ENCODE assay signal across 8 cellular contexts in genomic region chr3:75453328-75453727, GRCh38.
A peak's percentile ranks its signal among the peaks of the same experiment; 100 is the strongest.
DNase-seq lines count a peak whose midpoint lies in the region; ATAC-seq and TF ChIP-seq lines count a peak whose summit lies in the region.
"Not testable (repeated sequence)": the region's sequence is repeated elsewhere in the genome, so short reads cannot be mapped to it uniquely, and the experiment has no call there.

No MANE protein-coding gene starts in this region.

- intact Hi-C loops in HCT116 (cut with micrococcal nuclease); PC-9 (cut with micrococcal nuclease; ENCODE audit: unreplicated experiment); left ventricle myocardium inferior (cut with micrococcal nuclease); posterior vena cava (cut with DNase I): not testable (repeated sequence)

- not testable (repeated sequence) for ATAC-seq in HCT116

- CTCF ChIA-PET in HCT116 (lab: Charles Lee); PC-9 (lab: Charles Lee): not testable (repeated sequence)

- H3F3A ChIP-seq in PC-9 (ENCODE audit: insufficient read depth, low read depth) = not testable (repeated sequence)

- not testable (repeated sequence) for H3K9ac ChIP-seq in HCT116 (ENCODE audit: low read length)

- not testable (repeated sequence) for TF ChIP-seq POLR2A in HCT116 (IDR thresholded peaks at IDR 0.05; ENCODE audit: borderline replicate concordance, extremely low read depth, insufficient read depth, insufficient read length)

- POLR2A ChIA-PET in HCT116 (lab: Charles Lee); PC-9 (lab: Charles Lee; ENCODE audit: unreplicated experiment): not testable (repeated sequence)

- peak overlapping the region; percentile 20 for H3K4me3 ChIP-seq in BE2C (ENCODE audit: low read depth, low read length)
- not testable (repeated sequence) for H3K4me3 ChIP-seq in HCT116 (replicated peaks in 1 of 2; ENCODE audit: low read depth in 1 of 2, low read length in 2 of 2); PC-9; left ventricle myocardium inferior

- H3K27me3 ChIP-seq in BE2C; HCT116 (ENCODE audit: insufficient read depth, low read length); left ventricle myocardium inferior (ENCODE audit: low read depth): not testable (repeated sequence)
- H3K27me3 ChIP-seq in PC-9 (ENCODE audit: insufficient read depth, low read depth) = peaks cover 42% of the 10 kb centered on the region

- not testable (repeated sequence) for TF ChIP-seq RAD21 in HCT116 (IDR thresholded peaks at IDR 0.05; ENCODE audit: low read depth)

- H3K27ac ChIP-seq in HCT116 (ENCODE audit: low read depth, low read length); PC-9; left ventricle myocardium inferior (replicated peaks): not testable (repeated sequence)

- H3K9me2 ChIP-seq in HCT116 (ENCODE audit: insufficient read depth); PC-9 (ENCODE audit: insufficient read depth): not testable (repeated sequence)

- H3K79me2 ChIP-seq in HCT116 (ENCODE audit: insufficient read depth, low read length); PC-9 (ENCODE audit: low read depth): not testable (repeated sequence)

- TF ChIP-seq CTCF in BE2C (IDR thresholded peaks at IDR 0.05; ENCODE audit: low read depth, low read length); HCT116 (IDR thresholded peaks at IDR 0.05 in 2 of 3, conservative IDR thresholded peaks at IDR 0.05 in 1 of 3; ENCODE audit: borderline replicate concordance in 1 of 3, insufficient read depth in 1 of 3, low read depth in 2 of 3, low read length in 2 of 3); PC-9 (conservative IDR thresholded peaks at IDR 0.05); left ventricle myocardium inferior (IDR thresholded peaks at IDR 0.05; ENCODE audit: borderline replicate concordance): not testable (repeated sequence)

- not testable (repeated sequence) for BruUV-seq in HCT116 (replicated peaks; lab: Mats Ljungman, UMichigan); PC-9 (replicated peaks; lab: Mats Ljungman, UMichigan)

- not testable (repeated sequence) for H4K20me1 ChIP-seq in HCT116 (ENCODE audit: insufficient read depth); PC-9 (ENCODE audit: insufficient read depth)

- DNase-seq in BE2C (peak; percentile 48), NCI-H1436 (lab: John Stamatoyannopoulos, UW) (peak; percentile 60), NCI-H2196 (lab: John Stamatoyannopoulos, UW; ENCODE audit: unreplicated experiment) (peak; percentile 81), PC-9 (peak in 1 of 2 experiments; percentile 48), cerebellar cortex (ENCODE audit: low spot score) (peak; percentile 45), left ventricle myocardium inferior (peak; percentile 44), posterior vena cava (ENCODE audit: low spot score) (peak; percentile 76)
- not testable (repeated sequence) for DNase-seq in HCT116 (ENCODE audit: low read depth, low spot score)

- H3K36me3 ChIP-seq in BE2C; HCT116 (ENCODE audit: control insufficient read depth in 1 of 2, insufficient read depth in 2 of 2, low read length in 2 of 2); PC-9 (ENCODE audit: low read depth); left ventricle myocardium inferior: not testable (repeated sequence)

- RAD21 ChIA-PET in HCT116 (lab: Charles Lee; ENCODE audit: low non-redundant PET in 1 of 2, low total read pairs in 2 of 2, uncharacterized antibody in 2 of 2, unreplicated experiment in 2 of 2) = not testable (repeated sequence)

- not testable (repeated sequence) for H3K4me2 ChIP-seq in HCT116 (ENCODE audit: low read length)
- H3K4me2 ChIP-seq in PC-9 = peak overlapping the region; percentile 16; the same call in 1 of the 2 replicates

- H3K4me1 ChIP-seq in BE2C; HCT116 (ENCODE audit: control insufficient read depth in 1 of 2, insufficient read depth in 2 of 2, low read length in 2 of 2); PC-9 (replicated peaks; ENCODE audit: insufficient read depth): not testable (repeated sequence)
- H3K4me1 ChIP-seq in left ventricle myocardium inferior = peaks cover 10% of the 10 kb centered on the region

- H3K9me3 ChIP-seq in BE2C; HCT116 (ENCODE audit: control insufficient read depth in 1 of 2, insufficient read depth in 1 of 2, low read depth in 1 of 2, low read length in 2 of 2); PC-9 (ENCODE audit: insufficient read depth, low read depth); left ventricle myocardium inferior (replicated peaks): not testable (repeated sequence)

- not testable (repeated sequence) for H2AFZ ChIP-seq in HCT116 (ENCODE audit: low read depth, low read length, poor library complexity, severe bottlenecking); PC-9

TF ChIP-seq in HCT116, 20 proteins besides CTCF, POLR2A, EP300 and RAD21:
- TF ChIP-seq TCF7L2 (IDR thresholded peaks at IDR 0.05; ENCODE audit: borderline replicate concordance, extremely low read depth, insufficient read depth, insufficient read length) = peak; percentile 37
